11 cellular contexts compared by ENCODE assay signal in genomic region chr2:96528680-96529375, GRCh38. TPM values are rescaled to one million over a fixed set of nuclear protein-coding genes. Genes with fewer than 3 reads are reported as not detected.
DNase-seq lines count a peak whose midpoint lies in the region; ATAC-seq and TF ChIP-seq lines count a peak whose summit lies in the region.
"Had no signal": no experiment of that assay in that cellular context is flagged by ENCODE, and none has a peak within 500 bp of the region (broad histone marks: within the 10 kb centered on the region; RNA-seq: fewer than 3 reads in every experiment).

No MANE protein-coding gene starts in this region.

- no peak for TF ChIP-seq POLR2A in suprapubic skin (IDR thresholded peaks at IDR 0.05)

- no peak overlapping the region for H3K4me3 ChIP-seq in suprapubic skin
- H3K4me3 ChIP-seq: A549 had no signal

- no peak for DNase-seq in activated CD4-positive, alpha-beta T cell treated with anti-CD3 and anti-CD28 coated beads for 36 hours
- DNase-seq in activated CD4-positive, alpha-beta T cell treated with anti-CD3 and anti-CD28 coated beads for 1 hour = no peak
- no peak for DNase-seq in activated naive CD8-positive, alpha-beta T cell treated with anti-CD3 and anti-CD28 coated beads, Interleukin-2, amount 50 U/mL, for 24 hours
- no peak for DNase-seq in suprapubic skin (ENCODE audit: low spot score in 2 of 2)
- no peak for DNase-seq in UCSD-AML1 (lab: John Stamatoyannopoulos, UW; ENCODE audit: unreplicated experiment)
- no peak for DNase-seq in stimulated activated CD4-positive, alpha-beta T cell treated with anti-CD3 and anti-CD28 coated beads, Interleukin-2, amount 100 ng/mL, for 24 hours
- DNase-seq: NCI-H526, WERI-Rb-1 had no signal

- no peaks in the 10 kb centered on the region for H3K9me3 Mint-ChIP-seq in activated CD4-positive, alpha-beta T cell treated with anti-CD3 and anti-CD28 coated beads for 36 hours (ENCODE audit: low read depth)
- no peaks in the 10 kb centered on the region for H3K9me3 Mint-ChIP-seq in activated naive CD8-positive, alpha-beta T cell treated with anti-CD3 and anti-CD28 coated beads, Interleukin-2, amount 50 U/mL, for 24 hours

- no peak for ATAC-seq in activated CD4-positive, alpha-beta T cell treated with anti-CD3 and anti-CD28 coated beads for 36 hours
- ATAC-seq in activated naive CD8-positive, alpha-beta T cell treated with anti-CD3 and anti-CD28 coated beads, Interleukin-2, amount 50 U/mL, for 24 hours = no peak
- no peak for ATAC-seq in GM19452 (IDR thresholded peaks at IDR 0.05; ENCODE audit: unreplicated experiment)
- ATAC-seq: A549 had no signal

- no peak for TF ChIP-seq CTCF in suprapubic skin (IDR thresholded peaks at IDR 0.05)

- peaks cover 55% of the 10 kb centered on the region for H3K4me1 ChIP-seq in suprapubic skin

- intact Hi-C loops in activated CD4-positive, alpha-beta T cell treated with anti-CD3 and anti-CD28 coated beads for 36 hours (cut with DNase I, micrococcal nuclease) = loop anchor here (1.0 to 5.0 kb wide), 5 partner anchors 7 to 381 kb away; partner anchors contain the start of genes ARID5A (in 2 of the 2) and CNNM3 (in 1 of the 2)

- peak overlapping the region; percentile 58 for H3K27ac ChIP-seq in layer of hippocampus (ENCODE audit: low read depth, low read length)
- H3K27ac ChIP-seq in suprapubic skin = peak overlapping the region; percentile 80
- H3K27ac ChIP-seq: A549, WERI-Rb-1 had no signal

- peak overlapping the region; percentile 98 for H3K27ac Mint-ChIP-seq in activated CD4-positive, alpha-beta T cell treated with anti-CD3 and anti-CD28 coated beads for 36 hours
- H3K27ac Mint-ChIP-seq in activated naive CD8-positive, alpha-beta T cell treated with anti-CD3 and anti-CD28 coated beads, Interleukin-2, amount 50 U/mL, for 24 hours = peak overlapping the region; percentile 89

- no peaks in the 10 kb centered on the region for H3K36me3 Mint-ChIP-seq in activated CD4-positive, alpha-beta T cell treated with anti-CD3 and anti-CD28 coated beads for 36 hours (ENCODE audit: low read depth)
- H3K36me3 Mint-ChIP-seq in activated naive CD8-positive, alpha-beta T cell treated with anti-CD3 and anti-CD28 coated beads, Interleukin-2, amount 50 U/mL, for 24 hours (ENCODE audit: low read depth) = no peaks in the 10 kb centered on the region

- POLR2A ChIA-PET in activated CD4-positive, alpha-beta T cell treated with anti-CD3 and anti-CD28 coated beads for 36 hours (lab: Charles Lee) = interaction anchor here (0.5 to 6.2 kb wide), 7 partner anchors 11 to 386 kb away, joined by 3 to 144 read pairs (median 3); partner anchors contain the start of gene ARID5A

- H3K27me3 ChIP-seq in layer of hippocampus (ENCODE audit: control insufficient read depth, insufficient read depth, low read length) = no peaks in the 10 kb centered on the region
- no peaks in the 10 kb centered on the region for H3K27me3 ChIP-seq in suprapubic skin

- H3K4me3 Mint-ChIP-seq in activated CD4-positive, alpha-beta T cell treated with anti-CD3 and anti-CD28 coated beads for 36 hours = peak overlapping the region; percentile 76
- peak overlapping the region; percentile 72 for H3K4me3 Mint-ChIP-seq in activated naive CD8-positive, alpha-beta T cell treated with anti-CD3 and anti-CD28 coated beads, Interleukin-2, amount 50 U/mL, for 24 hours

- H3K9me3 ChIP-seq in suprapubic skin = no peaks in the 10 kb centered on the region
- H3K9me3 ChIP-seq: A549 had no signal

- H3K27me3 Mint-ChIP-seq in activated CD4-positive, alpha-beta T cell treated with anti-CD3 and anti-CD28 coated beads for 36 hours = peaks cover 2% of the 10 kb centered on the region
- peaks cover 2% of the 10 kb centered on the region for H3K27me3 Mint-ChIP-seq in activated naive CD8-positive, alpha-beta T cell treated with anti-CD3 and anti-CD28 coated beads, Interleukin-2, amount 50 U/mL, for 24 hours

- TF ChIP-seq EP300 in suprapubic skin (IDR thresholded peaks at IDR 0.05) = no peak

- 77% methylated on average over 9 of the region's 9 CpGs for WGBS in suprapubic skin

- peaks cover 91% of the 10 kb centered on the region for H3K4me1 Mint-ChIP-seq in activated CD4-positive, alpha-beta T cell treated with anti-CD3 and anti-CD28 coated beads for 36 hours
- peaks cover 92% of the 10 kb centered on the region for H3K4me1 Mint-ChIP-seq in activated naive CD8-positive, alpha-beta T cell treated with anti-CD3 and anti-CD28 coated beads, Interleukin-2, amount 50 U/mL, for 24 hours

- CTCF ChIA-PET in activated CD4-positive, alpha-beta T cell treated with anti-CD3 and anti-CD28 coated beads for 36 hours (lab: Charles Lee) = interaction anchor here (0.6 to 2.9 kb wide), 9 partner anchors 9 to 235 kb away, joined by 3 to 30 read pairs (median 5); partner anchors contain the start of genes ARID5A and NCAPH

- no peaks in the 10 kb centered on the region for H3K36me3 ChIP-seq in suprapubic skin
- H3K36me3 ChIP-seq: WERI-Rb-1 had no signal

RNA-seq across cellular contexts. Expression of gene ARID5A, which starts 7.7 kb away (rescaled TPM):
- 100 to 1,000 TPM; 179 to 191 TPM for total RNA-seq in activated CD4-positive, alpha-beta T cell treated with anti-CD3 and anti-CD28 coated beads for 36 hours
- 10 to 100 TPM; 11.4 to 22.4 (median 15.0) TPM for total RNA-seq in suprapubic skin

RNA-seq across cellular contexts. Expression of gene NEURL3, which starts 23.7 kb away (rescaled TPM):
- under 1 TPM; 0.33 to 0.41 TPM for total RNA-seq in activated CD4-positive, alpha-beta T cell treated with anti-CD3 and anti-CD28 coated beads for 36 hours
- total RNA-seq in suprapubic skin = 1 to 10 TPM in 3 of 4 donors, under 1 TPM in 1; 0.52 to 2.6 (median 1.5) TPM

Comparison
In these comparisons a context has a peak if more than half of its experiments do, and no peak if none do; other contexts are left out.
1. RNA of gene ARID5A, which starts 7.7 kb away (total RNA-seq): 179 to 191 TPM in activated CD4-positive, alpha-beta T cell treated with anti-CD3 and anti-CD28 coated beads for 36 hours; 11.4 to 22.4 TPM in suprapubic skin; every median in the first group is over 4 times any median in the second.